In the genomic region with DNA sequence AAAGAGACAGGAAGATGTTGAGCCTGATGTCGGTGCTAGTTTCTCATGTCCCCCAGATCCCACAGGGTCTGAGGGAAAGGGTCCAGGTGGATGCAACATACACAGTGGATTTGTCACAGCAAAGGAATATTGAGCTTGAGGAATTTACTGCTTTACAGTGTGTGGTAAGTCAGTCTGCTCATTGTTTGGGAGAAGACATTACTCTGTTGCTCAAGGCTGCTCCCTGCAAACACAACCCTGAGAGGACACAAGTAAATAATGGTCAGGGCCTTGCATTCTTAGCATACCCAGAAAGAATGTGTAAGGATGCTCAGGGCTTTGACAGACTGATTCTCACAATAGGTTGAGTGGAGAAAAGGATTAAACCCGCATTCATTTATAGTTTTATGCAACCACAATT, we compare ENCODE assay signal across 28 cellular contexts. TPM values are rescaled to one million over a fixed set of nuclear protein-coding genes. Genes with fewer than 3 reads are reported as not detected.
DNase-seq lines count a peak whose midpoint lies in the region; ATAC-seq and TF ChIP-seq lines count a peak whose summit lies in the region.
"Had no signal": no experiment of that assay in that cellular context is flagged by ENCODE, and none has a peak within 500 bp of the region (broad histone marks: within the 10 kb centered on the region; RNA-seq: fewer than 3 reads in every experiment).

No MANE protein-coding gene starts in this region.

- 89 to 96% methylated on average over 2 of the region's 2 CpGs for WGBS in heart right ventricle, 2 donors

- peaks cover 3% of the 10 kb centered on the region for H3K27me3 Mint-ChIP-seq in nephron progenitor cell (ENCODE audit: low read depth, poor library complexity)
- peaks cover 25% of the 10 kb centered on the region for H3K27me3 Mint-ChIP-seq in activated T-helper 2 cell treated with anti-CD3 and anti-CD28 coated beads, Interferon-gamma antibody, Interleukin-2, Interleukin-4, amounts not matched to agents 10 μg/mL and 5 μg/mL and 100 μg/mL, durations not matched to agents 14 hours and 24 hours and 36 hours (ENCODE audit: low read depth)

- H3K9me3 ChIP-seq in SJSA1 (replicated peaks), result no peaks in the 10 kb centered on the region
- H3K9me3 ChIP-seq in heart right ventricle, result no peaks in the 10 kb centered on the region
- H3K9me3 ChIP-seq: HAP-1, heart left ventricle, Peyer's patch, right atrium auricular region, suprapubic skin had no signal

- H3K4me3 Mint-ChIP-seq in nephron progenitor cell, result no peak overlapping the region
- no peak overlapping the region for H3K4me3 Mint-ChIP-seq in activated T-helper 2 cell treated with anti-CD3 and anti-CD28 coated beads, Interferon-gamma antibody, Interleukin-2, Interleukin-4, amounts not matched to agents 10 μg/mL and 5 μg/mL and 100 μg/mL, durations not matched to agents 14 hours and 24 hours and 36 hours (ENCODE audit: low read depth)
- H3K4me3 Mint-ChIP-seq: activated CD8-positive, alpha-beta T cell treated with anti-CD3 and anti-CD28 coated beads for 36 hours; CD4-positive, alpha-beta T cell; T-helper 2 cell treated with Interferon-gamma antibody and Interleukin-4, amounts not matched to agents 5 μg/mL and 100 μg/mL, for 36 hours had no signal

- peaks cover 12% of the 10 kb centered on the region for H3K4me1 Mint-ChIP-seq in nephron progenitor cell
- no peaks in the 10 kb centered on the region for H3K4me1 Mint-ChIP-seq in activated T-helper 2 cell treated with anti-CD3 and anti-CD28 coated beads, Interferon-gamma antibody, Interleukin-2, Interleukin-4, amounts not matched to agents 10 μg/mL and 5 μg/mL and 100 μg/mL, durations not matched to agents 14 hours and 24 hours and 36 hours (ENCODE audit: low read depth)

- H3K36me3 ChIP-seq in SJSA1 (no peaks in the 10 kb centered on the region), heart right ventricle (no peaks in the 10 kb centered on the region)
- H3K36me3 ChIP-seq: HAP-1, heart left ventricle, Peyer's patch, right atrium auricular region, suprapubic skin had no signal

- H3K27ac ChIP-seq in SJSA1 (peak overlapping the region; percentile 85), epithelial cell of prostate (peak overlapping the region; percentile 96), heart right ventricle (no peak overlapping the region)
- H3K27ac ChIP-seq: coronary artery, heart left ventricle, Peyer's patch, right atrium auricular region, suprapubic skin had no signal

- TF ChIP-seq CTCF in nephron progenitor cell (IDR thresholded peaks at IDR 0.05) (no peak), heart right ventricle (IDR thresholded peaks at IDR 0.05) (no peak)

- no peak for ATAC-seq in heart right ventricle
- ATAC-seq: activated CD8-positive, alpha-beta T cell treated with anti-CD3 and anti-CD28 coated beads for 36 hours; heart left ventricle had no signal

- intact Hi-C loops in heart right ventricle (cut with DNase I), result loop anchor here in 1 of 10 donors (10.0 kb wide), 1 partner anchor 198 kb away; no protein-coding TSS in a partner anchor
- intact Hi-C loops in activated T-helper 2 cell treated with anti-CD3 and anti-CD28 coated beads, Interferon-gamma antibody, Interleukin-2, Interleukin-4, amounts not matched to agents 10 μg/mL and 5 μg/mL and 100 μg/mL, durations not matched to agents 14 hours and 24 hours and 36 hours (cut with micrococcal nuclease), result no loop called here

- DNase-seq in EH (ENCODE audit: low read depth) (peak; percentile 17), SJSA1 (ENCODE audit: low read depth in 1 of 2, low spot score in 2 of 2) (peak; percentile 79 to 88), epithelial cell of prostate (ENCODE audit: low read depth, low spot score) (no peak), nephron progenitor cell (no peak), amygdala (lab: John Stamatoyannopoulos, UW) (no peak), heart right ventricle (no peak), SHP77 treated with DMSO at 0.1 percent for 48 hours (lab: John Stamatoyannopoulos, UW) (no peak)
- DNase-seq in activated T-helper 2 cell treated with anti-CD3 and anti-CD28 coated beads, Interferon-gamma antibody, Interleukin-2, Interleukin-4, amounts not matched to agents 10 μg/mL and 5 μg/mL and 100 μg/mL, durations not matched to agents 14 hours and 24 hours and 36 hours (ENCODE audit: low spot score), result no peak
- DNase-seq: activated CD8-positive, alpha-beta memory T cell treated with anti-CD3 and anti-CD28 coated beads, Interleukin-2, amount 50 U/mL, for 48 hours; activated CD8-positive, alpha-beta T cell treated with anti-CD3 and anti-CD28 coated beads for 36 hours; activated naive CD4-positive, alpha-beta T cell treated with anti-CD3 and anti-CD28 coated beads, Interleukin-2, amount 50 U/mL, for 16 hours; CD4-positive, alpha-beta T cell; effector CD8-positive, alpha-beta T cell; erythroblast; heart left ventricle; NCI-H146; NCI-H2107; NCI-H774; Peyer's patch; SIG-M5; stimulated activated CD4-positive, alpha-beta T cell treated with anti-CD3 and anti-CD28 coated beads, Interleukin-1b, Interleukin-23, amount 100 ng/mL, for 48 hours; stimulated activated naive CD4-positive, alpha-beta T cell treated with Interleukin-2 at 50 U/mL for 16 hours had no signal

- peak overlapping the region; percentile 35 for H3K27ac Mint-ChIP-seq in nephron progenitor cell
- H3K27ac Mint-ChIP-seq in activated T-helper 2 cell treated with anti-CD3 and anti-CD28 coated beads, Interferon-gamma antibody, Interleukin-2, Interleukin-4, amounts not matched to agents 10 μg/mL and 5 μg/mL and 100 μg/mL, durations not matched to agents 14 hours and 24 hours and 36 hours, result no peak overlapping the region
- H3K27ac Mint-ChIP-seq: activated CD8-positive, alpha-beta T cell treated with anti-CD3 and anti-CD28 coated beads for 36 hours; CD4-positive, alpha-beta T cell; T-helper 2 cell treated with Interferon-gamma antibody and Interleukin-4, amounts not matched to agents 5 μg/mL and 100 μg/mL, for 36 hours had no signal

- H3K4me3 ChIP-seq in SJSA1 (no peak overlapping the region), heart right ventricle (no peak overlapping the region)
- H3K4me3 ChIP-seq: coronary artery, HAP-1, heart left ventricle, lung, Peyer's patch, right atrium auricular region, suprapubic skin had no signal

- H3K9me3 Mint-ChIP-seq in nephron progenitor cell, result peaks cover 12% of the 10 kb centered on the region
- H3K9me3 Mint-ChIP-seq in activated T-helper 2 cell treated with anti-CD3 and anti-CD28 coated beads, Interferon-gamma antibody, Interleukin-2, Interleukin-4, amounts not matched to agents 10 μg/mL and 5 μg/mL and 100 μg/mL, durations not matched to agents 14 hours and 24 hours and 36 hours, result no peaks in the 10 kb centered on the region
- H3K9me3 Mint-ChIP-seq: activated CD8-positive, alpha-beta T cell treated with anti-CD3 and anti-CD28 coated beads for 36 hours; CD4-positive, alpha-beta T cell had no signal

- H3K4me1 ChIP-seq in SJSA1 (replicated peaks) (peaks cover 30% of the 10 kb centered on the region), heart right ventricle (no peaks in the 10 kb centered on the region)
- H3K4me1 ChIP-seq: HAP-1, heart left ventricle, Peyer's patch, right atrium auricular region, suprapubic skin had no signal

- peaks cover 2% of the 10 kb centered on the region for H3K36me3 Mint-ChIP-seq in nephron progenitor cell (ENCODE audit: low read depth)
- H3K36me3 Mint-ChIP-seq in activated T-helper 2 cell treated with anti-CD3 and anti-CD28 coated beads, Interferon-gamma antibody, Interleukin-2, Interleukin-4, amounts not matched to agents 10 μg/mL and 5 μg/mL and 100 μg/mL, durations not matched to agents 14 hours and 24 hours and 36 hours (ENCODE audit: low read depth), result no peaks in the 10 kb centered on the region

- H3K27me3 ChIP-seq in SJSA1 (replicated peaks) (no peaks in the 10 kb centered on the region), heart right ventricle (no peaks in the 10 kb centered on the region)
- H3K27me3 ChIP-seq: heart left ventricle, Peyer's patch, right atrium auricular region, suprapubic skin had no signal

RNA-seq across cellular contexts. Expression of a gene that starts 7.3 kb away (rescaled TPM):
- 91.7 and 112 TPM in 2 replicates for total RNA-seq in SJSA1 (2014; rRNA removed; shearing (Covaris generic))
- 10 to 100 TPM in 1 of 10 donors, 1 to 10 TPM in 9; 5.4 to 16.1 (median 7.0) TPM for total RNA-seq in heart right ventricle
- polyA plus RNA-seq in heart right ventricle, result 1 to 10 TPM; 2.9 to 3.9 TPM
- total RNA-seq in activated T-helper 2 cell treated with anti-CD3 and anti-CD28 coated beads, Interferon-gamma antibody, Interleukin-2, Interleukin-4, amounts not matched to agents 10 μg/mL and 5 μg/mL and 100 μg/mL, durations not matched to agents 14 hours and 24 hours and 36 hours, result 33.1 and 33.3 TPM in 2 replicates

Comparison
In these comparisons a context has a peak if more than half of its experiments do, and no peak if none do; other contexts are left out.
1. DNase-seq: peak in EH (single experiment) and SJSA1 (2 of 2); none in epithelial cell of prostate (single experiment), nephron progenitor cell (single experiment), amygdala (0 of 56), heart right ventricle (0 of 2), SHP77 treated with DMSO at 0.1 percent for 48 hours (single experiment) and activated T-helper 2 cell treated with anti-CD3 and anti-CD28 coated beads, Interferon-gamma antibody, Interleukin-2, Interleukin-4, amounts not matched to agents 10 μg/mL and 5 μg/mL and 100 μg/mL, durations not matched to agents 14 hours and 24 hours and 36 hours (single experiment).
2. H3K27ac ChIP-seq: peak in SJSA1 (single experiment) and epithelial cell of prostate (single experiment); none in heart right ventricle (0 of 10).